In the genomic region with DNA sequence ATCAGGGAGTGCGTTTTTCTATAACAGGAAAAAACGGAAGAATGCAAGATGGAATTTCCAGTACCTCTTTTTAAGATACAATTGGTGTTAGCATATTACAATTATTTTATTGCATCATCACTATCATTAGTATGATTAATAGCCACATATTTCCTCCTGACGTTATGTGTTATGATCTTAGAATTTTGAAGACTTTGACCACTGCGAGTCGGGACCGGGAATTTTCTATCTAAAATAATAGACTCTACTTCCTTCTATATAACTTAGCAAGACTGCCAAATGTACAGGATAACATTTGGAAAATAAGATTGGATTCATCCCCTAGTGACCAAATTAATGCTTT, we compare ENCODE assay signal across 9 cellular contexts. TPM values are rescaled to one million over a fixed set of nuclear protein-coding genes. Genes with fewer than 3 reads are reported as not detected.
DNase-seq lines count a peak whose midpoint lies in the region; ATAC-seq and TF ChIP-seq lines count a peak whose summit lies in the region.
"Had no signal": no experiment of that assay in that cellular context is flagged by ENCODE, and none has a peak within 500 bp of the region (broad histone marks: within the 10 kb centered on the region; RNA-seq: fewer than 3 reads in every experiment).

No MANE protein-coding gene starts in this region.

- H3K4me3 Mint-ChIP-seq in stimulated activated naive CD8-positive, alpha-beta T cell treated with anti-CD3 and anti-CD28 coated beads, Interleukin-15, amount 100 ng/mL, for 72 hours, result no peak overlapping the region
- H3K4me3 Mint-ChIP-seq: activated CD8-positive, alpha-beta T cell treated with anti-CD3 and anti-CD28 coated beads, Interleukin-2, amount 10 ng/mL, durations not matched to agents 7 days and 5 days had no signal

- ATAC-seq in body of pancreas, result peak; percentile 1
- ATAC-seq in stimulated activated naive CD8-positive, alpha-beta T cell treated with anti-CD3 and anti-CD28 coated beads, Interleukin-15, amount 100 ng/mL, for 72 hours, result no peak

- H3K27me3 ChIP-seq in body of pancreas (no peaks in the 10 kb centered on the region), tibial artery (no peaks in the 10 kb centered on the region)

- intact Hi-C loops in body of pancreas (cut with DNase I), result no loop called here
- intact Hi-C loops in lower leg skin (cut with DNase I; ENCODE audit: low total_unique reads), result no loop called here
- intact Hi-C loops in tibial artery (cut with DNase I; ENCODE audit: low total_unique reads), result loop anchor here (5.0 kb wide), 1 partner anchor 88 kb away; no protein-coding TSS in a partner anchor

- H3K27ac Mint-ChIP-seq in stimulated activated naive CD8-positive, alpha-beta T cell treated with anti-CD3 and anti-CD28 coated beads, Interleukin-15, amount 100 ng/mL, for 72 hours, result no peak overlapping the region
- H3K27ac Mint-ChIP-seq: activated CD8-positive, alpha-beta T cell treated with anti-CD3 and anti-CD28 coated beads, Interleukin-2, amount 10 ng/mL, durations not matched to agents 7 days and 5 days had no signal

- no peaks in the 10 kb centered on the region for H3K9me3 Mint-ChIP-seq in stimulated activated naive CD8-positive, alpha-beta T cell treated with anti-CD3 and anti-CD28 coated beads, Interleukin-15, amount 100 ng/mL, for 72 hours

- H3K4me3 ChIP-seq in HFF-Myc (replicated peaks; ENCODE audit: low read depth, low read length) (peak overlapping the region; percentile 88), body of pancreas (peak overlapping the region; percentile 21 to 57), lower leg skin (ENCODE audit: low read depth, poor library complexity, severe bottlenecking) (peak overlapping the region; percentile 84), tibial artery (peak overlapping the region; percentile 77 to 78)

- peaks cover 9% of the 10 kb centered on the region for H3K4me1 Mint-ChIP-seq in stimulated activated naive CD8-positive, alpha-beta T cell treated with anti-CD3 and anti-CD28 coated beads, Interleukin-15, amount 100 ng/mL, for 72 hours

- H3K27ac ChIP-seq in body of pancreas (peak overlapping the region; percentile 89 to 99 (median 97)), tibial artery (peak overlapping the region; percentile 95 to 98)

- H3K27me3 Mint-ChIP-seq in stimulated activated naive CD8-positive, alpha-beta T cell treated with anti-CD3 and anti-CD28 coated beads, Interleukin-15, amount 100 ng/mL, for 72 hours, result no peaks in the 10 kb centered on the region

- 1 to 2% methylated on average over 6 of the region's 6 CpGs for WGBS in body of pancreas, 2 donors
- WGBS in lower leg skin, 2 donors, result 6 to 13% methylated on average over 6 of the region's 6 CpGs

- H3K9me3 ChIP-seq in body of pancreas, result no peaks in the 10 kb centered on the region
- no peaks in the 10 kb centered on the region for H3K9me3 ChIP-seq in tibial artery

- TF ChIP-seq CTCF in HFF-Myc (IDR thresholded peaks at IDR 0.05; ENCODE audit: low read depth, low read length, missing control alignments) (no peak), body of pancreas (IDR thresholded peaks at IDR 0.05) (no peak), lower leg skin (IDR thresholded peaks at IDR 0.05) (no peak), tibial artery (IDR thresholded peaks at IDR 0.05) (no peak)

- no peak for DNase-seq in HFF-Myc (ENCODE audit: extremely low read depth, low read depth)
- DNase-seq in body of pancreas, result no peak
- DNase-seq in lower leg skin (ENCODE audit: low spot score in 2 of 2), result no peak
- no peak for DNase-seq in tibial artery
- DNase-seq in activated naive CD4-positive, alpha-beta T cell treated with anti-CD3 and anti-CD28 coated beads, Interleukin-2, amount 50 U/mL, for 16 hours, result no peak
- DNase-seq in retina, result no peak
- DNase-seq in stimulated activated naive CD8-positive, alpha-beta T cell treated with anti-CD3 and anti-CD28 coated beads, Interleukin-15, amount 100 ng/mL, for 72 hours, result no peak
- DNase-seq in NCI-H2107 (lab: John Stamatoyannopoulos, UW), result no peak

- TF ChIP-seq POLR2A in body of pancreas (IDR thresholded peaks at IDR 0.05) (no peak), lower leg skin (IDR thresholded peaks at IDR 0.05) (no peak)

- H3K4me1 ChIP-seq in body of pancreas, result peaks cover 22% of the 10 kb centered on the region
- H3K4me1 ChIP-seq in tibial artery, result peaks cover 0 to 30% (median 7%) of the 10 kb centered on the region in 4 donors

- H3K36me3 ChIP-seq in body of pancreas (replicated peaks in 1 of 2; ENCODE audit: insufficient read depth in 1 of 2, low read depth in 2 of 2) (no peaks in the 10 kb centered on the region), tibial artery (peaks cover 6 to 10% (median 7%) of the 10 kb centered on the region in 3 donors)

RNA-seq across cellular contexts. Expression of gene SAV1, which starts 0.7 kb away (rescaled TPM):
- total RNA-seq in body of pancreas (10 to 100 TPM; 55.0 to 94.9 TPM), lower leg skin (10 to 100 TPM; 22.8 to 30.0 (median 28.3) TPM)
